In genomic region chr2:164388511-164388910, GRCh38 we compare ENCODE assay signal across 9 cellular contexts.
A peak's percentile ranks its signal among the peaks of the same experiment; 100 is the strongest.
DNase-seq lines count a peak whose midpoint lies in the region; ATAC-seq and TF ChIP-seq lines count a peak whose summit lies in the region.
"Had no signal": no experiment of that assay in that cellular context is flagged by ENCODE, and none has a peak within 500 bp of the region (broad histone marks: within the 10 kb centered on the region; RNA-seq: fewer than 3 reads in every experiment).

No MANE protein-coding gene starts in this region.

- no peaks in the 10 kb centered on the region for H3K36me3 Mint-ChIP-seq in activated naive CD4-positive, alpha-beta T cell treated with anti-CD3 and anti-CD28 coated beads, Interleukin-2, amount 50 U/mL, for 72 hours

- H3K4me3 ChIP-seq in left lung = no peak overlapping the region
- no peak overlapping the region for H3K4me3 ChIP-seq in thyroid gland (replicated peaks in 1 of 3)
- H3K4me3 ChIP-seq: upper lobe of left lung had no signal

- H3K27me3 ChIP-seq in left lung = no peaks in the 10 kb centered on the region
- no peaks in the 10 kb centered on the region for H3K27me3 ChIP-seq in thyroid gland
- H3K27me3 ChIP-seq: upper lobe of left lung had no signal

- no peak for TF ChIP-seq POLR2A in thyroid gland (IDR thresholded peaks at IDR 0.05)

- ATAC-seq in GM18499 (IDR thresholded peaks at IDR 0.05; ENCODE audit: insufficient read depth, unreplicated experiment) (peak; percentile 88), HG02870 (IDR thresholded peaks at IDR 0.05; ENCODE audit: unreplicated experiment) (peak; percentile 84), left lung (peak; percentile 79)
- no peak for ATAC-seq in activated naive CD4-positive, alpha-beta T cell treated with anti-CD3 and anti-CD28 coated beads, Interleukin-2, amount 50 U/mL, for 72 hours

- H3K4me1 ChIP-seq in left lung (no peaks in the 10 kb centered on the region), thyroid gland (peaks cover 5 to 6% of the 10 kb centered on the region in 2 donors)
- H3K4me1 ChIP-seq: upper lobe of left lung had no signal

- H3K36me3 ChIP-seq in left lung (no peaks in the 10 kb centered on the region), thyroid gland (no peaks in the 10 kb centered on the region)
- H3K36me3 ChIP-seq: upper lobe of left lung had no signal

- intact Hi-C loops in left lung (cut with DNase I) (no loop called here), thyroid gland (cut with DNase I) (no loop called here)

- H3K27ac ChIP-seq in RWPE1 (no peak overlapping the region; the same call in 1 of the 2 replicates), left lung (no peak overlapping the region), thyroid gland (no peak overlapping the region)
- H3K27ac ChIP-seq: upper lobe of left lung had no signal

- DNase-seq in RWPE1 (ENCODE audit: low spot score) (peak; percentile 68), left lung (no peak), NCI-H510A (lab: John Stamatoyannopoulos, UW) (no peak), pons (ENCODE audit: low spot score) (no peak), thyroid gland (no peak)
- DNase-seq in activated naive CD4-positive, alpha-beta T cell treated with anti-CD3 and anti-CD28 coated beads, Interleukin-2, amount 50 U/mL, for 72 hours (ENCODE audit: low spot score in 2 of 2) = no peak
- DNase-seq: upper lobe of left lung had no signal

- no peak overlapping the region for H3K27ac Mint-ChIP-seq in activated naive CD4-positive, alpha-beta T cell treated with anti-CD3 and anti-CD28 coated beads, Interleukin-2, amount 50 U/mL, for 72 hours

- no peaks in the 10 kb centered on the region for H3K9me3 Mint-ChIP-seq in activated naive CD4-positive, alpha-beta T cell treated with anti-CD3 and anti-CD28 coated beads, Interleukin-2, amount 50 U/mL, for 72 hours

- H3K9me3 ChIP-seq in left lung (no peaks in the 10 kb centered on the region), thyroid gland (no peaks in the 10 kb centered on the region)
- H3K9me3 ChIP-seq: upper lobe of left lung had no signal

- WGBS in thyroid gland, 2 donors = 62 to 82% methylated on average over 2 of the region's 2 CpGs

- CTCF ChIA-PET in RWPE1 (lab: Yijun Ruan, JAX) = interaction anchor here (0.6 kb wide), 1 partner anchor 14 kb away, joined by 3 read pairs; no protein-coding TSS in a partner anchor

- TF ChIP-seq CTCF in RWPE1 (conservative IDR thresholded peaks at IDR 0.05; ENCODE audit: low read depth) = no peak
- TF ChIP-seq CTCF in left lung (IDR thresholded peaks at IDR 0.05) = no peak
- no peak for TF ChIP-seq CTCF in thyroid gland (IDR thresholded peaks at IDR 0.05)

- POLR2A ChIA-PET in RWPE1 (lab: Yijun Ruan, JAX; ENCODE audit: low non-redundant PET) = no interaction called here

Comparison
In these comparisons a context has a peak if more than half of its experiments do, and no peak if none do; other contexts are left out.
1. ATAC-seq: peak in GM18499 (single experiment), HG02870 (single experiment) and left lung (single experiment); none in activated naive CD4-positive, alpha-beta T cell treated with anti-CD3 and anti-CD28 coated beads, Interleukin-2, amount 50 U/mL, for 72 hours (0 of 2).